In genomic region chr5:163104496-163104895, GRCh38 we compare ENCODE assay signal across 15 cellular contexts.
DNase-seq lines count a peak whose midpoint lies in the region; ATAC-seq and TF ChIP-seq lines count a peak whose summit lies in the region.
"Had no signal": no experiment of that assay in that cellular context is flagged by ENCODE, and none has a peak within 500 bp of the region (broad histone marks: within the 10 kb centered on the region; RNA-seq: fewer than 3 reads in every experiment).

No MANE protein-coding gene starts in this region.

- POLR2A ChIA-PET in activated CD8-positive, alpha-beta T cell treated with anti-CD3 and anti-CD28 coated beads for 36 hours (lab: Charles Lee) = no interaction called here
- POLR2A ChIA-PET in activated CD8-positive, alpha-beta T cell treated with anti-CD3 and anti-CD28 coated beads, Interleukin-2, amount 10 ng/mL, durations not matched to agents 7 days and 5 days (lab: Charles Lee) = no interaction called here

- H3K4me1 Mint-ChIP-seq in activated CD8-positive, alpha-beta T cell treated with anti-CD3 and anti-CD28 coated beads for 36 hours (ENCODE audit: low read depth) = no peaks in the 10 kb centered on the region
- no peaks in the 10 kb centered on the region for H3K4me1 Mint-ChIP-seq in activated CD8-positive, alpha-beta T cell treated with anti-CD3 and anti-CD28 coated beads, Interleukin-2, amount 10 ng/mL, durations not matched to agents 7 days and 5 days (ENCODE audit: low read depth)
- H3K4me1 Mint-ChIP-seq: brain, T-helper 17 cell had no signal

- peaks cover 10% of the 10 kb centered on the region for H3K9me3 Mint-ChIP-seq in activated CD8-positive, alpha-beta T cell treated with anti-CD3 and anti-CD28 coated beads for 36 hours
- H3K9me3 Mint-ChIP-seq in activated CD8-positive, alpha-beta T cell treated with anti-CD3 and anti-CD28 coated beads, Interleukin-2, amount 10 ng/mL, durations not matched to agents 7 days and 5 days (ENCODE audit: insufficient read depth) = peaks cover 3% of the 10 kb centered on the region
- H3K9me3 Mint-ChIP-seq: brain had no signal

- CTCF ChIA-PET in activated CD8-positive, alpha-beta T cell treated with anti-CD3 and anti-CD28 coated beads for 36 hours (lab: Charles Lee) = no interaction called here
- CTCF ChIA-PET in activated CD8-positive, alpha-beta T cell treated with anti-CD3 and anti-CD28 coated beads, Interleukin-2, amount 10 ng/mL, durations not matched to agents 7 days and 5 days (lab: Charles Lee) = no interaction called here

- ATAC-seq in activated CD8-positive, alpha-beta T cell treated with anti-CD3 and anti-CD28 coated beads for 36 hours = no peak
- ATAC-seq in activated CD8-positive, alpha-beta T cell treated with anti-CD3 and anti-CD28 coated beads, Interleukin-2, amount 10 ng/mL, durations not matched to agents 7 days and 5 days = no peak
- no peak for ATAC-seq in HG03159 (IDR thresholded peaks at IDR 0.05; ENCODE audit: unreplicated experiment)
- ATAC-seq: foreskin keratinocyte, T-helper 17 cell had no signal

- TF ChIP-seq CTCF in activated CD8-positive, alpha-beta T cell treated with anti-CD3 and anti-CD28 coated beads for 36 hours (IDR thresholded peaks at IDR 0.05) = no peak
- TF ChIP-seq CTCF in LNCaP clone FGC (IDR thresholded peaks at IDR 0.05; ENCODE audit: control insufficient read depth, extremely low read depth, insufficient read depth) = 0 out of 2 replicates have a peak, but pooled peaks have one; percentile 26

- H3K27ac Mint-ChIP-seq in activated CD8-positive, alpha-beta T cell treated with anti-CD3 and anti-CD28 coated beads for 36 hours = no peak overlapping the region
- no peak overlapping the region for H3K27ac Mint-ChIP-seq in activated CD8-positive, alpha-beta T cell treated with anti-CD3 and anti-CD28 coated beads, Interleukin-2, amount 10 ng/mL, durations not matched to agents 7 days and 5 days
- H3K27ac Mint-ChIP-seq: brain, T-helper 17 cell had no signal

- intact Hi-C loops in activated CD8-positive, alpha-beta T cell treated with anti-CD3 and anti-CD28 coated beads for 36 hours (cut with micrococcal nuclease) = no loop called here
- intact Hi-C loops in cardiac septum (cut with DNase I) = no loop called here

- DNase-seq in activated CD8-positive, alpha-beta T cell treated with anti-CD3 and anti-CD28 coated beads for 36 hours = peak; percentile 7
- no peak for DNase-seq in activated CD8-positive, alpha-beta T cell treated with anti-CD3 and anti-CD28 coated beads, Interleukin-2, amount 10 ng/mL, durations not matched to agents 7 days and 5 days
- DNase-seq in LNCaP clone FGC (ENCODE audit: low read depth) (no peak), ecto neural progenitor cell (ENCODE audit: low spot score) (peak; percentile 46), COLO829 (ENCODE audit: low spot score) (no peak), cardiac septum (ENCODE audit: low spot score) (no peak), NCI-H526 (lab: John Stamatoyannopoulos, UW) (no peak)
- DNase-seq: activated gamma-delta T cell; effector CD8-positive, alpha-beta T cell; foreskin keratinocyte; IMR-90; stimulated activated CD4-positive, alpha-beta T cell treated with anti-CD3 and anti-CD28 coated beads, Interleukin-2, amount 100 ng/mL, for 24 hours; T-helper 17 cell had no signal

- no peaks in the 10 kb centered on the region for H3K36me3 Mint-ChIP-seq in activated CD8-positive, alpha-beta T cell treated with anti-CD3 and anti-CD28 coated beads for 36 hours (ENCODE audit: low read depth)
- H3K36me3 Mint-ChIP-seq in activated CD8-positive, alpha-beta T cell treated with anti-CD3 and anti-CD28 coated beads, Interleukin-2, amount 10 ng/mL, durations not matched to agents 7 days and 5 days (ENCODE audit: low read depth) = no peaks in the 10 kb centered on the region
- H3K36me3 Mint-ChIP-seq: brain had no signal

- H3K4me3 ChIP-seq in LNCaP clone FGC (ENCODE audit: low read depth, low read length) = no peak overlapping the region

- H3K27me3 Mint-ChIP-seq in activated CD8-positive, alpha-beta T cell treated with anti-CD3 and anti-CD28 coated beads for 36 hours = no peaks in the 10 kb centered on the region
- no peaks in the 10 kb centered on the region for H3K27me3 Mint-ChIP-seq in activated CD8-positive, alpha-beta T cell treated with anti-CD3 and anti-CD28 coated beads, Interleukin-2, amount 10 ng/mL, durations not matched to agents 7 days and 5 days (ENCODE audit: low read depth)
- H3K27me3 Mint-ChIP-seq: T-helper 17 cell had no signal

- H3K4me3 Mint-ChIP-seq in activated CD8-positive, alpha-beta T cell treated with anti-CD3 and anti-CD28 coated beads for 36 hours = no peak overlapping the region
- H3K4me3 Mint-ChIP-seq in activated CD8-positive, alpha-beta T cell treated with anti-CD3 and anti-CD28 coated beads, Interleukin-2, amount 10 ng/mL, durations not matched to agents 7 days and 5 days = no peak overlapping the region
- H3K4me3 Mint-ChIP-seq: brain, T-helper 17 cell had no signal

Comparison
In these comparisons a context has a peak if more than half of its experiments do, and no peak if none do; other contexts are left out.
1. DNase-seq: peak in activated CD8-positive, alpha-beta T cell treated with anti-CD3 and anti-CD28 coated beads for 36 hours (single experiment) and ecto neural progenitor cell (single experiment); none in activated CD8-positive, alpha-beta T cell treated with anti-CD3 and anti-CD28 coated beads, Interleukin-2, amount 10 ng/mL, durations not matched to agents 7 days and 5 days (single experiment), LNCaP clone FGC (single experiment), COLO829 (single experiment), cardiac septum (single experiment) and NCI-H526 (0 of 2).